Comparison of ENCODE assay signal across 8 cellular contexts in genomic region chr12:104358353-104359003, GRCh38. TPM values are rescaled to one million over a fixed set of nuclear protein-coding genes. Genes with fewer than 3 reads are reported as not detected.
A peak's percentile ranks its signal among the peaks of the same experiment; 100 is the strongest.
DNase-seq lines count a peak whose midpoint lies in the region; ATAC-seq and TF ChIP-seq lines count a peak whose summit lies in the region.

No MANE protein-coding gene starts in this region.

- H3K4me1 Mint-ChIP-seq in progenitor cell of endocrine pancreas (ENCODE audit: low read depth), result no peaks in the 10 kb centered on the region

- H3K27me3 ChIP-seq in Panc1 (ENCODE audit: control insufficient read depth, insufficient read depth, low read length) (no peaks in the 10 kb centered on the region), foreskin keratinocyte (no peaks in the 10 kb centered on the region), vagina (no peaks in the 10 kb centered on the region)

- no peaks in the 10 kb centered on the region for H3K27me3 Mint-ChIP-seq in progenitor cell of endocrine pancreas

- H3K36me3 ChIP-seq in Panc1 (ENCODE audit: control insufficient read depth, insufficient read depth, low read length), result 0 out of 2 replicates have a peak, but pooled peaks cover 2% of the 10 kb centered on the region
- H3K36me3 ChIP-seq in vagina, result no peaks in the 10 kb centered on the region

- in situ Hi-C loops in Panc1 (cut with HindIII; ENCODE audit: low pct_unique_long_range_greater_than_20kb, low sequenced_read_pairs), result no loop called here

- H3K4me1 ChIP-seq in Panc1 (ENCODE audit: control insufficient read depth, insufficient read depth, low read length) (peaks cover 23% of the 10 kb centered on the region), foreskin keratinocyte (no peaks in the 10 kb centered on the region), vagina (no peaks in the 10 kb centered on the region)

- POLR2A ChIA-PET in Panc1 (lab: Charles Lee), result no interaction called here

- BruUV-seq in Panc1 (replicated peaks; lab: Mats Ljungman, UMichigan), result no TSS peak

- peaks cover 4% of the 10 kb centered on the region for H3K9me3 Mint-ChIP-seq in progenitor cell of endocrine pancreas (ENCODE audit: low read depth)

- TF ChIP-seq CTCF in AG10803 (conservative IDR thresholded peaks at IDR 0.05; ENCODE audit: low read length), result peak; percentile 78
- TF ChIP-seq CTCF in Panc1 (IDR thresholded peaks at IDR 0.05), result peak; percentile 88
- TF ChIP-seq CTCF in foreskin keratinocyte (conservative IDR thresholded peaks at IDR 0.05), result peak; percentile 76
- peak; percentile 76 for TF ChIP-seq CTCF in progenitor cell of endocrine pancreas (IDR thresholded peaks at IDR 0.05; ENCODE audit: unreplicated experiment)
- peak; percentile 54 to 85 (median 69) for TF ChIP-seq CTCF in vagina (IDR thresholded peaks at IDR 0.05)

- H3K36me3 Mint-ChIP-seq in progenitor cell of endocrine pancreas (ENCODE audit: insufficient read depth), result no peaks in the 10 kb centered on the region

- TF ChIP-seq POLR2A in vagina (IDR thresholded peaks at IDR 0.05), result no peak

- H3K27ac Mint-ChIP-seq in progenitor cell of endocrine pancreas, result no peak overlapping the region

- no peak overlapping the region for H3K4me3 Mint-ChIP-seq in progenitor cell of endocrine pancreas (ENCODE audit: low read depth)

- DNase-seq in AG10803 (ENCODE audit: low read depth) (no peak), Panc1 (ENCODE audit: low read depth, low spot score) (peak; percentile 67), activated T-helper 1 cell treated with Interleukin-2 at 50 U/mL for 16 hours (ENCODE audit: low read depth) (peak; percentile 40), foreskin keratinocyte (peak in 1 of 2 donors; percentile 28), progenitor cell of endocrine pancreas (ENCODE audit: low spot score, unreplicated experiment) (peak; percentile 22), vagina (ENCODE audit: extremely low spot score in 2 of 2) (no peak)

- H3K9me3 ChIP-seq in Panc1 (ENCODE audit: control insufficient read depth, insufficient read depth, low read depth, low read length), result no peaks in the 10 kb centered on the region
- H3K9me3 ChIP-seq in vagina, result no peaks in the 10 kb centered on the region

- intact Hi-C loops in Panc1 (cut with micrococcal nuclease; ENCODE audit: unreplicated experiment) (loop anchor here (5.0 kb wide), 1 partner anchor 156 kb away; no protein-coding TSS in a partner anchor), vagina (cut with DNase I) (loop anchor here (5.0 kb wide), 1 partner anchor 151 kb away; no protein-coding TSS in a partner anchor)

- CTCF ChIA-PET in Panc1 (lab: Charles Lee), result no interaction called here

- no peak overlapping the region for H3K27ac ChIP-seq in Panc1 (ENCODE audit: low read length)
- no peak overlapping the region for H3K27ac ChIP-seq in foreskin keratinocyte
- H3K27ac ChIP-seq in vagina, result no peak overlapping the region

- H3K4me3 ChIP-seq in AG10803 (ENCODE audit: low read length) (no peak overlapping the region), Panc1 (ENCODE audit: low read depth in 2 of 2, low read length in 2 of 2) (no peak overlapping the region), vagina (no peak overlapping the region)

- ATAC-seq in GM18873 (IDR thresholded peaks at IDR 0.05; ENCODE audit: low FRiP score, unreplicated experiment) (peak; percentile 66), HG03442 (IDR thresholded peaks at IDR 0.05; ENCODE audit: unreplicated experiment) (peak; percentile 74), Panc1 (peak; percentile 36), foreskin keratinocyte (peak; percentile 43)

RNA-seq across cellular contexts. Expression of gene EID3, which starts 54.9 kb away (rescaled TPM):
- total RNA-seq in Panc1 (2021; ENCODE audit: unreplicated experiment), result 18.5 TPM
- 12.6 TPM for polyA plus RNA-seq in Panc1 (2012; ENCODE audit: insufficient read length)
- 2.1 TPM in 2 replicates for total RNA-seq in foreskin keratinocyte
- polyA plus RNA-seq in foreskin keratinocyte, result 0.24 and 0.70 TPM in 2 replicates
- 2.8 and 2.9 TPM in 2 replicates for total RNA-seq in progenitor cell of endocrine pancreas
- total RNA-seq in vagina, result 9.1 TPM

Comparison
In these comparisons a context has a peak if more than half of its experiments do, and no peak if none do; other contexts are left out.
1. DNase-seq: peak in Panc1 (single experiment), activated T-helper 1 cell treated with Interleukin-2 at 50 U/mL for 16 hours (single experiment) and progenitor cell of endocrine pancreas (single experiment); none in AG10803 (single experiment) and vagina (0 of 2).
2. Peak in every context shown above with its lines, with median percentiles within 50 percentile points of each other: CTCF ChIP-seq and ATAC-seq.